Comparison of ENCODE assay signal across 1 cellular context in genomic region chr5:352639-353598, GRCh38.
TF ChIP-seq lines count a peak whose summit lies in the region.

No MANE protein-coding gene starts in this region.

TF ChIP-seq in K562, 482 proteins besides CTCF, POLR2A, EP300 and RAD21 (continued from another document):
- TF ChIP-seq MLX (CRISPR knock-in tag; conservative IDR thresholded peaks at IDR 0.05): no peak
- TF ChIP-seq TCF15 (CRISPR knock-in tag; IDR thresholded peaks at IDR 0.05): no peak
- no peak for TF ChIP-seq GABPA (tag; conservative IDR thresholded peaks at IDR 0.05; ENCODE audit: low read depth)
- no peak for TF ChIP-seq ZNF311 (CRISPR knock-in tag; IDR thresholded peaks at IDR 0.05)
TF ChIP-seq in K562: peak in this region for 0.
